In the genomic region with DNA sequence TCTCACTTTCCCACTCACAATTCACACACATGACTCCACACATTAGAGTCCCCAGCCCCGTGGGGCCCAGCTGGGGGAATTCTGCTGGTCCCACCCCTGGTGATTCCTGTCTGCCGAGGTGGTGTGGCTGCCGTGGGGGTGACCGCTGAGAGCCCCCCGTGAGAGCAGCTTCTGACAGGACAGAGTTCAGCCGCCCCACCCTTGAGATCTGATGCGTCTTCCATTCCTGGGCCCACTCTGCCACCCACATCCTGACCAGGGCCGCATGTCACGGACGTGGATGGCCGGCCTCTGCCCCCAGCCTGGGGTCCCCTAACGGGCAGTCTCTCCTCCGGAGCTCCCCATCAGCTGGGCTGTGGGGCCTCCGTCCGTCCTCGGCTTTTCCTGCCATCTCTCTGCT, we compare ENCODE assay signal across 26 cellular contexts.
"Had no signal": no experiment of that assay in that cellular context is flagged by ENCODE, and none has a peak within 500 bp of the region (broad histone marks: within the 10 kb centered on the region; RNA-seq: fewer than 3 reads in every experiment).

No MANE protein-coding gene starts in this region.

- H3K27me3 Mint-ChIP-seq: activated naive CD4-positive, alpha-beta T cell treated with anti-CD3 and anti-CD28 coated beads, Interleukin-2, amount 50 U/mL, for 24 hours had no signal

- H3K4me1 Mint-ChIP-seq: activated naive CD4-positive, alpha-beta T cell treated with anti-CD3 and anti-CD28 coated beads, Interleukin-2, amount 50 U/mL, for 24 hours had no signal

- DNase-seq: activated CD4-positive, alpha-beta T cell treated with anti-CD3 and anti-CD28 coated beads for 48 hours; activated CD4-positive, alpha-beta T cell treated with anti-CD3 and anti-CD28 coated beads, Interleukin-2, amount 50 U/mL, for 4 hours; activated CD4-positive, CD25-positive, alpha-beta regulatory T cell treated with anti-CD3 and anti-CD28 coated beads, Interleukin-2, amount 50 U/mL, for 72 hours; activated CD8-positive, alpha-beta memory T cell treated with anti-CD3 and anti-CD28 coated beads, Interleukin-2, amount 50 U/mL, for 48 hours; activated CD8-positive, alpha-beta T cell treated with anti-CD3 and anti-CD28 coated beads, Interleukin-2, amount 10 ng/mL, durations not matched to agents 7 days and 5 days; activated effector memory CD4-positive, alpha-beta T cell treated with Interleukin-2 at 50 U/mL for 16 hours; activated naive CD4-positive, alpha-beta T cell; activated naive CD8-positive, alpha-beta T cell treated with anti-CD3 and anti-CD28 coated beads, Interleukin-2, amount 50 U/mL, for 24 hours; activated T-cell treated with anti-CD3 and anti-CD28 coated beads, Interleukin-2, amount 50 U/mL, for 24 hours; amniotic stem cell; brain microvascular endothelial cell; KG1; NCI-H1048; NCI-H146; NCI-H187 treated with DMSO at 0.1 percent for 48 hours; NCI-H2081 treated with DMSO at 0.1 percent for 48 hours; NCI-H446; NCI-H524; Peyer's patch; SHP77; T-helper 9 cell had no signal

- H3K9me3 Mint-ChIP-seq: activated naive CD4-positive, alpha-beta T cell treated with anti-CD3 and anti-CD28 coated beads, Interleukin-2, amount 50 U/mL, for 24 hours had no signal

- H3K36me3 Mint-ChIP-seq: activated naive CD4-positive, alpha-beta T cell treated with anti-CD3 and anti-CD28 coated beads, Interleukin-2, amount 50 U/mL, for 24 hours had no signal

- H3K36me3 ChIP-seq: brain microvascular endothelial cell, cardiac muscle cell, Peyer's patch had no signal

- H3K4me3 Mint-ChIP-seq: activated CD8-positive, alpha-beta T cell treated with anti-CD3 and anti-CD28 coated beads, Interleukin-2, amount 10 ng/mL, durations not matched to agents 7 days and 5 days; activated naive CD4-positive, alpha-beta T cell treated with anti-CD3 and anti-CD28 coated beads, Interleukin-2, amount 50 U/mL, for 24 hours; activated naive CD8-positive, alpha-beta T cell treated with anti-CD3 and anti-CD28 coated beads, Interleukin-2, amount 50 U/mL, for 24 hours; activated T-cell treated with anti-CD3 and anti-CD28 coated beads, Interleukin-2, amount 50 U/mL, for 24 hours; activated T-helper 1 cell treated with anti-CD3 and anti-CD28 coated beads, Interleukin-12 subunit alpha, Interleukin-12 subunit beta, Interleukin-2, Interleukin-4 antibody, amounts not matched to agents 30 ng/mL and 10 ng/mL and 1 ng/mL, durations not matched to agents 14 hours and 24 hours and 36 hours; T-helper 1 cell treated with Interleukin-12 subunit alpha and Interleukin-12 subunit beta and Interleukin-4 antibody, amounts not matched to agents 30 μg/mL and 1 μg/mL, for 36 hours; WTC11 had no signal

- H3K27ac ChIP-seq: brain microvascular endothelial cell, cardiac muscle cell, Peyer's patch had no signal

- ATAC-seq: activated CD8-positive, alpha-beta T cell treated with anti-CD3 and anti-CD28 coated beads, Interleukin-2, amount 10 ng/mL, durations not matched to agents 7 days and 5 days; activated naive CD8-positive, alpha-beta T cell treated with anti-CD3 and anti-CD28 coated beads, Interleukin-2, amount 50 U/mL, for 24 hours; WTC11 had no signal

- H3K27ac Mint-ChIP-seq: activated CD8-positive, alpha-beta T cell treated with anti-CD3 and anti-CD28 coated beads, Interleukin-2, amount 10 ng/mL, durations not matched to agents 7 days and 5 days; activated naive CD4-positive, alpha-beta T cell treated with anti-CD3 and anti-CD28 coated beads, Interleukin-2, amount 50 U/mL, for 24 hours; activated naive CD8-positive, alpha-beta T cell treated with anti-CD3 and anti-CD28 coated beads, Interleukin-2, amount 50 U/mL, for 24 hours; activated T-cell treated with anti-CD3 and anti-CD28 coated beads, Interleukin-2, amount 50 U/mL, for 24 hours; T-helper 1 cell treated with Interleukin-12 subunit alpha and Interleukin-12 subunit beta and Interleukin-4 antibody, amounts not matched to agents 30 μg/mL and 1 μg/mL, for 36 hours; WTC11 had no signal

- H3K27me3 ChIP-seq: brain microvascular endothelial cell, cardiac muscle cell, Peyer's patch had no signal

- H3K9me3 ChIP-seq: Peyer's patch had no signal

- H3K4me1 ChIP-seq: Peyer's patch had no signal

- H3K4me3 ChIP-seq: cardiac muscle cell, Peyer's patch had no signal
